Comparison of ENCODE assay signal across 22 cellular contexts in the genomic region with DNA sequence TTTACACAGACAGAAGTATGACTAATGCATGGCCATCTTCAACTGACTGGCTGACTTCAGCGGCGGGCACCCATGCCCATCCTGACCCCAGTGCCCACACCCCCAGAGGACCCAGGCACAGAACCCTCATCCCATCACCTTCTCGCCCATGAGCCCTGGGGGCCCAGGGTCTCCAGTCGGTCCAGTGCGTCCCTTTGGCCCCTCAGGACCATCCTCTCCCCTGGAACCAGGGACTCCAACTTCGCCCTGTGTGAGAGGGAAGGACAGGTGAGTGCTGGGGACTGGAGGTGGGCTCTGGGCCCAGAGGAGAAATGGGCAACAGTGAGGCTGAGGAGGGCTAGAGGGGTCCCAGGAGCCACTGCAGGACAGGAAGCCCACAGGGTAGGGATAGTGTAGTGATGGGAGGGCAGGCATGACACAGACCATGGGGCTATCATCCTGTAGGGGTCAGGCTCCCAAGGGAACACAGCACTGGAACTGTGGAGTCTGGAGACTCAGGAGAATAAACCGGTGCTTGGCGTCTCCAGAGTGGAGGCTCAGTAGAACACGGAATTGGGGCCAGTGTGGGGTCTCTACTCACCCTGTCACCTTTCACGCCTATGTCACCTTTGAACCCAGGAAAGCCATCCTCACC. TPM values are rescaled to one million over a fixed set of nuclear protein-coding genes. Genes with fewer than 3 reads are reported as not detected.
DNase-seq lines count a peak whose midpoint lies in the region; ATAC-seq and TF ChIP-seq lines count a peak whose summit lies in the region.
"Had no signal": no experiment of that assay in that cellular context is flagged by ENCODE, and none has a peak within 500 bp of the region (broad histone marks: within the 10 kb centered on the region; RNA-seq: fewer than 3 reads in every experiment).

No MANE protein-coding gene starts in this region.

- no peaks in the 10 kb centered on the region for H3K36me3 Mint-ChIP-seq in activated naive CD8-positive, alpha-beta T cell treated with anti-CD3 and anti-CD28 coated beads, Interleukin-2, amount 10 ng/mL, durations not matched to agents 7 days and 5 days
- no peaks in the 10 kb centered on the region for H3K36me3 Mint-ChIP-seq in activated naive CD8-positive, alpha-beta T cell treated with anti-CD3 and anti-CD28 coated beads, Interleukin-2, amount 50 U/mL, for 24 hours (ENCODE audit: low read depth)
- H3K36me3 Mint-ChIP-seq in endothelial cell (ENCODE audit: low read depth, unreplicated experiment) (peaks cover 23% of the 10 kb centered on the region), T-helper 17 cell (ENCODE audit: low read depth) (peaks cover 4% of the 10 kb centered on the region)
- no peaks in the 10 kb centered on the region for H3K36me3 Mint-ChIP-seq in stimulated activated effector memory CD8-positive, alpha-beta T cell treated with anti-CD3 and anti-CD28 coated beads, Interleukin-12 subunit alpha, Interleukin-12 subunit beta, amount 100 ng/mL, for 72 hours
- H3K36me3 Mint-ChIP-seq: T-cell had no signal

- no peak overlapping the region for H3K4me3 ChIP-seq in LNCaP clone FGC (ENCODE audit: low read depth, low read length)
- no peak overlapping the region for H3K4me3 ChIP-seq in gastroesophageal sphincter
- H3K4me3 ChIP-seq: colonic mucosa, esophagus squamous epithelium had no signal

- no peak for DNase-seq in activated naive CD8-positive, alpha-beta T cell treated with anti-CD3 and anti-CD28 coated beads, Interleukin-2, amount 10 ng/mL, durations not matched to agents 7 days and 5 days
- no peak for DNase-seq in activated naive CD8-positive, alpha-beta T cell treated with anti-CD3 and anti-CD28 coated beads, Interleukin-2, amount 50 U/mL, for 24 hours
- DNase-seq in LNCaP clone FGC (ENCODE audit: low read depth): no peak
- no peak for DNase-seq in endothelial cell (ENCODE audit: low spot score)
- DNase-seq in stimulated activated effector memory CD8-positive, alpha-beta T cell treated with anti-CD3 and anti-CD28 coated beads, Interleukin-12 subunit alpha, Interleukin-12 subunit beta, amount 100 ng/mL, for 72 hours (ENCODE audit: low spot score in 2 of 2): no peak
- no peak for DNase-seq in T-helper 17 cell
- no peak for DNase-seq in ACHN
- DNase-seq: activated CD8-positive, alpha-beta T cell treated with anti-CD3 and anti-CD28 coated beads, Interleukin-2, amount 10 ng/mL, durations not matched to agents 7 days and 5 days; activated gamma-delta T cell treated with Interleukin-2 at 50 U/mL for 16 hours; colonic mucosa; effector memory CD8-positive, alpha-beta T cell; EL; esophagus squamous epithelium; kidney; midbrain; NCI-H146; NK-92 treated with Interleukin-12 subunit alpha and Interleukin-12 subunit beta, amount 100 ng/mL, for 24 hours; SIG-M5; T-cell had no signal

- peaks cover 2% of the 10 kb centered on the region for H3K27me3 Mint-ChIP-seq in activated naive CD8-positive, alpha-beta T cell treated with anti-CD3 and anti-CD28 coated beads, Interleukin-2, amount 10 ng/mL, durations not matched to agents 7 days and 5 days
- H3K27me3 Mint-ChIP-seq in activated naive CD8-positive, alpha-beta T cell treated with anti-CD3 and anti-CD28 coated beads, Interleukin-2, amount 50 U/mL, for 24 hours: no peaks in the 10 kb centered on the region
- H3K27me3 Mint-ChIP-seq in endothelial cell (ENCODE audit: unreplicated experiment) (peaks cover 13% of the 10 kb centered on the region), T-helper 17 cell (peaks cover 49% of the 10 kb centered on the region)

- 66% methylated on average over 4 of the region's 10 CpGs; no CpG with 5 or more reads in 1 of the 2 donors for WGBS in gastroesophageal sphincter (ENCODE audit: low coverage in 1 of 2), 2 donors

- no peak overlapping the region for H3K4me3 Mint-ChIP-seq in activated naive CD8-positive, alpha-beta T cell treated with anti-CD3 and anti-CD28 coated beads, Interleukin-2, amount 10 ng/mL, durations not matched to agents 7 days and 5 days
- no peak overlapping the region for H3K4me3 Mint-ChIP-seq in activated naive CD8-positive, alpha-beta T cell treated with anti-CD3 and anti-CD28 coated beads, Interleukin-2, amount 50 U/mL, for 24 hours
- peak overlapping the region; percentile 23 for H3K4me3 Mint-ChIP-seq in endothelial cell (ENCODE audit: unreplicated experiment)
- H3K4me3 Mint-ChIP-seq in stimulated activated effector memory CD8-positive, alpha-beta T cell treated with anti-CD3 and anti-CD28 coated beads, Interleukin-12 subunit alpha, Interleukin-12 subunit beta, amount 100 ng/mL, for 72 hours: no peak overlapping the region
- no peak overlapping the region for H3K4me3 Mint-ChIP-seq in T-helper 17 cell
- H3K4me3 Mint-ChIP-seq: activated CD8-positive, alpha-beta T cell treated with anti-CD3 and anti-CD28 coated beads, Interleukin-2, amount 10 ng/mL, durations not matched to agents 7 days and 5 days; effector memory CD8-positive, alpha-beta T cell; nephron; T-cell had no signal

- no peaks in the 10 kb centered on the region for H3K4me1 Mint-ChIP-seq in activated naive CD8-positive, alpha-beta T cell treated with anti-CD3 and anti-CD28 coated beads, Interleukin-2, amount 10 ng/mL, durations not matched to agents 7 days and 5 days
- no peaks in the 10 kb centered on the region for H3K4me1 Mint-ChIP-seq in activated naive CD8-positive, alpha-beta T cell treated with anti-CD3 and anti-CD28 coated beads, Interleukin-2, amount 50 U/mL, for 24 hours
- peaks cover 2% of the 10 kb centered on the region for H3K4me1 Mint-ChIP-seq in endothelial cell (ENCODE audit: unreplicated experiment)
- peaks cover 4% of the 10 kb centered on the region for H3K4me1 Mint-ChIP-seq in stimulated activated effector memory CD8-positive, alpha-beta T cell treated with anti-CD3 and anti-CD28 coated beads, Interleukin-12 subunit alpha, Interleukin-12 subunit beta, amount 100 ng/mL, for 72 hours
- peaks cover 11% of the 10 kb centered on the region for H3K4me1 Mint-ChIP-seq in T-helper 17 cell
- H3K4me1 Mint-ChIP-seq: nephron, T-cell had no signal

- no peaks in the 10 kb centered on the region for H3K27me3 ChIP-seq in gastroesophageal sphincter
- H3K27me3 ChIP-seq: colonic mucosa had no signal

- H3K27ac Mint-ChIP-seq in activated naive CD8-positive, alpha-beta T cell treated with anti-CD3 and anti-CD28 coated beads, Interleukin-2, amount 10 ng/mL, durations not matched to agents 7 days and 5 days: peak overlapping the region; percentile 4
- no peak overlapping the region for H3K27ac Mint-ChIP-seq in activated naive CD8-positive, alpha-beta T cell treated with anti-CD3 and anti-CD28 coated beads, Interleukin-2, amount 50 U/mL, for 24 hours
- H3K27ac Mint-ChIP-seq in endothelial cell (ENCODE audit: unreplicated experiment): no peak overlapping the region
- H3K27ac Mint-ChIP-seq in stimulated activated effector memory CD8-positive, alpha-beta T cell treated with anti-CD3 and anti-CD28 coated beads, Interleukin-12 subunit alpha, Interleukin-12 subunit beta, amount 100 ng/mL, for 72 hours: peak overlapping the region; percentile 33
- no peak overlapping the region for H3K27ac Mint-ChIP-seq in T-helper 17 cell
- H3K27ac Mint-ChIP-seq: activated CD8-positive, alpha-beta T cell treated with anti-CD3 and anti-CD28 coated beads, Interleukin-2, amount 10 ng/mL, durations not matched to agents 7 days and 5 days; effector memory CD8-positive, alpha-beta T cell; T-cell had no signal

- H3K9me3 Mint-ChIP-seq in activated naive CD8-positive, alpha-beta T cell treated with anti-CD3 and anti-CD28 coated beads, Interleukin-2, amount 10 ng/mL, durations not matched to agents 7 days and 5 days: no peaks in the 10 kb centered on the region
- no peaks in the 10 kb centered on the region for H3K9me3 Mint-ChIP-seq in activated naive CD8-positive, alpha-beta T cell treated with anti-CD3 and anti-CD28 coated beads, Interleukin-2, amount 50 U/mL, for 24 hours
- H3K9me3 Mint-ChIP-seq in endothelial cell (ENCODE audit: unreplicated experiment): no peaks in the 10 kb centered on the region
- H3K9me3 Mint-ChIP-seq in stimulated activated effector memory CD8-positive, alpha-beta T cell treated with anti-CD3 and anti-CD28 coated beads, Interleukin-12 subunit alpha, Interleukin-12 subunit beta, amount 100 ng/mL, for 72 hours: no peaks in the 10 kb centered on the region
- H3K9me3 Mint-ChIP-seq: effector memory CD8-positive, alpha-beta T cell; nephron; T-cell had no signal

- H3K27ac ChIP-seq in gastroesophageal sphincter: no peak overlapping the region
- H3K27ac ChIP-seq: colonic mucosa, esophagus squamous epithelium, KMS-11 had no signal

- in situ Hi-C loops in ACHN (cut with HindIII; ENCODE audit: low pct_ligation_motif_present, low pct_unique_long_range_greater_than_20kb, low sequenced_read_pairs): no loop called here

- no peaks in the 10 kb centered on the region for H3K9me3 ChIP-seq in gastroesophageal sphincter
- H3K9me3 ChIP-seq in T-helper 17 cell (ENCODE audit: control insufficient read depth, low read length, poor library complexity, severe bottlenecking): no peaks in the 10 kb centered on the region
- H3K9me3 ChIP-seq: colonic mucosa, esophagus squamous epithelium had no signal

- POLR2A ChIA-PET in activated naive CD8-positive, alpha-beta T cell treated with anti-CD3 and anti-CD28 coated beads, Interleukin-2, amount 10 ng/mL, durations not matched to agents 7 days and 5 days (lab: Charles Lee): no interaction called here

- H3K36me3 ChIP-seq in gastroesophageal sphincter: no peaks in the 10 kb centered on the region
- H3K36me3 ChIP-seq: colonic mucosa, esophagus squamous epithelium had no signal

- TF ChIP-seq EP300 in gastroesophageal sphincter (IDR thresholded peaks at IDR 0.05): no peak

- ATAC-seq in activated naive CD8-positive, alpha-beta T cell treated with anti-CD3 and anti-CD28 coated beads, Interleukin-2, amount 10 ng/mL, durations not matched to agents 7 days and 5 days (ENCODE audit: low read depth): no peak
- ATAC-seq in activated naive CD8-positive, alpha-beta T cell treated with anti-CD3 and anti-CD28 coated beads, Interleukin-2, amount 50 U/mL, for 24 hours: no peak
- no peak for ATAC-seq in stimulated activated effector memory CD8-positive, alpha-beta T cell treated with anti-CD3 and anti-CD28 coated beads, Interleukin-12 subunit alpha, Interleukin-12 subunit beta, amount 100 ng/mL, for 72 hours
- ATAC-seq in gastroesophageal sphincter (no peak), T-helper 17 cell (no peak)
- ATAC-seq: activated CD8-positive, alpha-beta T cell treated with anti-CD3 and anti-CD28 coated beads, Interleukin-2, amount 10 ng/mL, durations not matched to agents 7 days and 5 days; effector memory CD8-positive, alpha-beta T cell; T-cell had no signal

- no peak for TF ChIP-seq POLR2A in gastroesophageal sphincter (IDR thresholded peaks at IDR 0.05)

- TF ChIP-seq CTCF in LNCaP clone FGC (IDR thresholded peaks at IDR 0.05; ENCODE audit: control insufficient read depth, extremely low read depth, insufficient read depth): 0 out of 2 replicates have a peak, but pooled peaks have one; percentile 27
- TF ChIP-seq CTCF in endothelial cell (IDR thresholded peaks at IDR 0.05; ENCODE audit: unreplicated experiment): no peak
- no peak for TF ChIP-seq CTCF in gastroesophageal sphincter (IDR thresholded peaks at IDR 0.05)

- H3K4me1 ChIP-seq in gastroesophageal sphincter: no peaks in the 10 kb centered on the region
- H3K4me1 ChIP-seq: colonic mucosa, esophagus squamous epithelium had no signal

RNA-seq across cellular contexts. Expression of gene COL11A2, which starts 16.7 kb away (rescaled TPM):
- 1 to 10 TPM in 1 of 2 experiments, under 1 TPM in 1; 1.00 to 1.1 TPM for total RNA-seq in activated naive CD8-positive, alpha-beta T cell treated with anti-CD3 and anti-CD28 coated beads, Interleukin-2, amount 10 ng/mL, durations not matched to agents 7 days and 5 days
- total RNA-seq in endothelial cell (ENCODE audit: unreplicated experiment) (127 TPM), gastroesophageal sphincter (1 to 10 TPM in 1 of 4 donors, under 1 TPM in 3; 0.35 to 1.4 (median 0.45) TPM), T-helper 17 cell (under 1 TPM; 0.52 to 0.89 TPM)

RNA-seq across cellular contexts. Expression of gene RXRB, which starts 24.9 kb away (rescaled TPM):
- 10 to 100 TPM; 54.6 to 60.0 TPM for total RNA-seq in activated naive CD8-positive, alpha-beta T cell treated with anti-CD3 and anti-CD28 coated beads, Interleukin-2, amount 10 ng/mL, durations not matched to agents 7 days and 5 days
- total RNA-seq in endothelial cell (ENCODE audit: unreplicated experiment) (35.8 TPM), gastroesophageal sphincter (10 to 100 TPM; 20.0 to 38.8 (median 28.9) TPM), T-helper 17 cell (10 to 100 TPM; 51.0 to 64.4 TPM)

RNA-seq across cellular contexts. Expression of gene SLC39A7, which starts 25.1 kb away (rescaled TPM):
- total RNA-seq in activated naive CD8-positive, alpha-beta T cell treated with anti-CD3 and anti-CD28 coated beads, Interleukin-2, amount 10 ng/mL, durations not matched to agents 7 days and 5 days: 10 to 100 TPM; 41.7 to 44.8 TPM
- 108 TPM for total RNA-seq in endothelial cell (ENCODE audit: unreplicated experiment)
- 10 to 100 TPM; 54.6 to 79.9 (median 66.4) TPM for total RNA-seq in gastroesophageal sphincter
- 10 to 100 TPM; 22.4 to 25.8 TPM for total RNA-seq in T-helper 17 cell

RNA-seq across cellular contexts. Expression of gene HSD17B8, which starts 28.9 kb away (rescaled TPM):
- 10 to 100 TPM; 21.1 to 21.8 TPM for total RNA-seq in activated naive CD8-positive, alpha-beta T cell treated with anti-CD3 and anti-CD28 coated beads, Interleukin-2, amount 10 ng/mL, durations not matched to agents 7 days and 5 days
- 6.5 TPM for total RNA-seq in endothelial cell (ENCODE audit: unreplicated experiment)
- total RNA-seq in gastroesophageal sphincter: 10 to 100 TPM in 3 of 4 donors, 1 to 10 TPM in 1; 2.2 to 16.1 (median 12.2) TPM
- total RNA-seq in T-helper 17 cell: 10 to 100 TPM in 1 of 2 donors, 1 to 10 TPM in 1; 7.6 to 11.9 TPM

RNA-seq across cellular contexts. Expression of gene RING1, which starts 32.7 kb away (rescaled TPM):
- 10 to 100 TPM; 41.2 to 41.8 TPM for total RNA-seq in activated naive CD8-positive, alpha-beta T cell treated with anti-CD3 and anti-CD28 coated beads, Interleukin-2, amount 10 ng/mL, durations not matched to agents 7 days and 5 days
- 19.6 TPM for total RNA-seq in endothelial cell (ENCODE audit: unreplicated experiment)
- 10 to 100 TPM; 12.5 to 23.8 (median 17.7) TPM for total RNA-seq in gastroesophageal sphincter
- 10 to 100 TPM; 27.9 to 28.2 TPM for total RNA-seq in T-helper 17 cell

Comparison
In these comparisons a context has a peak if more than half of its experiments do, and no peak if none do; other contexts are left out.
1. H3K27ac Mint-ChIP-seq: peak in activated naive CD8-positive, alpha-beta T cell treated with anti-CD3 and anti-CD28 coated beads, Interleukin-2, amount 10 ng/mL, durations not matched to agents 7 days and 5 days (single experiment) and stimulated activated effector memory CD8-positive, alpha-beta T cell treated with anti-CD3 and anti-CD28 coated beads, Interleukin-12 subunit alpha, Interleukin-12 subunit beta, amount 100 ng/mL, for 72 hours (single experiment); none in activated naive CD8-positive, alpha-beta T cell treated with anti-CD3 and anti-CD28 coated beads, Interleukin-2, amount 50 U/mL, for 24 hours (single experiment), endothelial cell (single experiment) and T-helper 17 cell (single experiment).
2. RNA of gene COL11A2, which starts 16.7 kb away (total RNA-seq): 127 TPM in endothelial cell (single experiment); 1.00 to 1.1 TPM in activated naive CD8-positive, alpha-beta T cell treated with anti-CD3 and anti-CD28 coated beads, Interleukin-2, amount 10 ng/mL, durations not matched to agents 7 days and 5 days, 0.52 to 0.89 TPM in T-helper 17 cell and 0.35 to 1.4 TPM in gastroesophageal sphincter; every median in the first group is over 10 times any median in the second.